In the genomic region with DNA sequence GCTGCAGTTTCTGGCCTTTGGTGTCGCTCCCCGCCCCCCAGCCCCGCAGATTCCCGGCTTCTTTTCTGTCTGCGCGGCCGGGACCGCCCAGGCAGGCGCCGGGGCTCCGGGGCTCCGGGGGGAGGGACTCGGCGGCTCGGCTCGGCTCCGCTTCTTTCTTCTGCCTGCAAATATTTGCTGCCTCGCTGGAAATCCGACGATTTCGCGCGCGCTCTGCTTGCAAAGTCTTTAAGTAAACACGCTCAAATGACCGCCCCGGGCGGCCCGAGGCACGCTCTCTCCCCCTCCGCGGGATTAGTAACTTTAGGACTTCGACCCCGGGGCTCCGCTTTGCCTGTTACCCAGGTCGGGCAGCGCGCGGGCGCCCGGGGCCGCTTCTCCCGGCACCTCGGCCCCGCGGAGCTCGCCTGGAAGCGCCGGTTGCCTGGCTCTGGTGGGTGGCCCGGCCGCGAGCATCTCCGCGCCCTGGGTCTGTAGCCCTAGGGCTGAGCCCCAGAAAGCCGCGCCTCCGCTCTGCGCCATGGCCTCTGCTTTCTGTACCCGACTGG, we compare ENCODE assay signal across 8 cellular contexts. TPM values are rescaled to one million over a fixed set of nuclear protein-coding genes. Genes with fewer than 3 reads are reported as not detected.
DNase-seq lines count a peak whose midpoint lies in the region; ATAC-seq lines count a peak whose summit lies in the region.

No MANE protein-coding gene starts in this region.

- H3K27me3 Mint-ChIP-seq in CD4-positive, CD25-positive, alpha-beta regulatory T cell, result peaks cover 68% of the 10 kb centered on the region
- H3K27me3 Mint-ChIP-seq in natural killer cell treated with Interleukin-12 subunit alpha and Interleukin-12 subunit beta and Interleukin-15 and Interleukin-18, amount 100 ng/mL, for 72 hours, result peaks cover 40 to 46% of the 10 kb centered on the region in 2 donors

- no peak for ATAC-seq in CD4-positive, CD25-positive, alpha-beta regulatory T cell (ENCODE audit: low read depth in 2 of 2)
- no peak for ATAC-seq in natural killer cell treated with Interleukin-12 subunit alpha and Interleukin-12 subunit beta and Interleukin-15 and Interleukin-18, amount 100 ng/mL, for 72 hours
- ATAC-seq in GM21528 (IDR thresholded peaks at IDR 0.05; ENCODE audit: low FRiP score, unreplicated experiment) (no peak), GM21447 (IDR thresholded peaks at IDR 0.05; ENCODE audit: unreplicated experiment) (no peak)

- DNase-seq in CD4-positive, CD25-positive, alpha-beta regulatory T cell, result peak in 1 of 3 donors; percentile 56
- peak; percentile 43 for DNase-seq in KG1 (lab: John Stamatoyannopoulos, UW)
- DNase-seq in ecto neural progenitor cell (ENCODE audit: low spot score), result peak; percentile 84
- DNase-seq in natural killer cell treated with Interleukin-12 subunit alpha and Interleukin-12 subunit beta and Interleukin-15 and Interleukin-18, amount 100 ng/mL, for 72 hours (ENCODE audit: low spot score), result no peak
- no peak for DNase-seq in SK-N-DZ (ENCODE audit: low spot score)
- no peak for DNase-seq in SIG-M5 treated with dmso at 0.1 percent for 504 hours (lab: John Stamatoyannopoulos, UW; ENCODE audit: unreplicated experiment)

- H3K9me3 ChIP-seq in CD4-positive, CD25-positive, alpha-beta regulatory T cell (ENCODE audit: control insufficient read depth in 2 of 2, low read length in 2 of 2), result no peaks in the 10 kb centered on the region

- peak overlapping the region; percentile 78 to 84 (median 82) for H3K4me3 Mint-ChIP-seq in CD4-positive, CD25-positive, alpha-beta regulatory T cell
- H3K4me3 Mint-ChIP-seq in natural killer cell treated with Interleukin-12 subunit alpha and Interleukin-12 subunit beta and Interleukin-15 and Interleukin-18, amount 100 ng/mL, for 72 hours, result peak overlapping the region; percentile 64

- H3K27ac ChIP-seq in CD4-positive, CD25-positive, alpha-beta regulatory T cell (ENCODE audit: insufficient read depth, low read length, poor library complexity, severe bottlenecking), result no peak overlapping the region

- peaks cover 79% of the 10 kb centered on the region for H3K4me1 ChIP-seq in CD4-positive, CD25-positive, alpha-beta regulatory T cell (ENCODE audit: control insufficient read depth, insufficient read depth, low read length, poor library complexity, severe bottlenecking)

- H3K27ac Mint-ChIP-seq in CD4-positive, CD25-positive, alpha-beta regulatory T cell, result no peak overlapping the region
- no peak overlapping the region for H3K27ac Mint-ChIP-seq in natural killer cell treated with Interleukin-12 subunit alpha and Interleukin-12 subunit beta and Interleukin-15 and Interleukin-18, amount 100 ng/mL, for 72 hours

- H3K4me3 ChIP-seq in CD4-positive, CD25-positive, alpha-beta regulatory T cell (ENCODE audit: low read depth, low read length), result no peak overlapping the region

- H3K27me3 ChIP-seq in CD4-positive, CD25-positive, alpha-beta regulatory T cell (ENCODE audit: control insufficient read depth, insufficient read depth, low read length), result peaks cover 22% of the 10 kb centered on the region

- peaks cover 9 to 56% (median 32%) of the 10 kb centered on the region in 4 donors for H3K4me1 Mint-ChIP-seq in CD4-positive, CD25-positive, alpha-beta regulatory T cell
- H3K4me1 Mint-ChIP-seq in natural killer cell treated with Interleukin-12 subunit alpha and Interleukin-12 subunit beta and Interleukin-15 and Interleukin-18, amount 100 ng/mL, for 72 hours (ENCODE audit: low read depth in 2 of 2), result peaks cover 40 to 55% of the 10 kb centered on the region in 2 donors

- no peaks in the 10 kb centered on the region for H3K36me3 ChIP-seq in CD4-positive, CD25-positive, alpha-beta regulatory T cell (ENCODE audit: control insufficient read depth, insufficient read depth, low read length)

- H3K9me3 Mint-ChIP-seq in CD4-positive, CD25-positive, alpha-beta regulatory T cell, result peaks cover 0 to 3% (median 1%) of the 10 kb centered on the region in 7 donors
- no peaks in the 10 kb centered on the region for H3K9me3 Mint-ChIP-seq in natural killer cell treated with Interleukin-12 subunit alpha and Interleukin-12 subunit beta and Interleukin-15 and Interleukin-18, amount 100 ng/mL, for 72 hours

- peaks cover 3% of the 10 kb centered on the region for H3K36me3 Mint-ChIP-seq in CD4-positive, CD25-positive, alpha-beta regulatory T cell
- no peaks in the 10 kb centered on the region for H3K36me3 Mint-ChIP-seq in natural killer cell treated with Interleukin-12 subunit alpha and Interleukin-12 subunit beta and Interleukin-15 and Interleukin-18, amount 100 ng/mL, for 72 hours

RNA-seq across cellular contexts. Expression of gene GATA3, which starts 3.9 kb away (rescaled TPM):
- total RNA-seq in CD4-positive, CD25-positive, alpha-beta regulatory T cell, result 182 TPM
- polyA plus RNA-seq in CD4-positive, CD25-positive, alpha-beta regulatory T cell, result 10 to 100 TPM; 32.9 to 49.7 (median 42.5) TPM
- total RNA-seq in natural killer cell treated with Interleukin-12 subunit alpha and Interleukin-12 subunit beta and Interleukin-15 and Interleukin-18, amount 100 ng/mL, for 72 hours, result 10 to 100 TPM in 1 of 2 donors, 1 to 10 TPM in 1; 7.6 to 10.9 TPM
- polyA plus RNA-seq in SK-N-DZ (2014; cell fraction: cytosol; rRNA removed), result 61.7 and 63.5 TPM in 2 replicates
- polyA plus RNA-seq in SK-N-DZ (2014; cell fraction: nucleus; rRNA removed), result 52.1 and 84.8 TPM in 2 replicates

Comparison
In these comparisons a context has a peak if more than half of its experiments do, and no peak if none do; other contexts are left out.
1. DNase-seq: peak in KG1 (single experiment) and ecto neural progenitor cell (single experiment); none in natural killer cell treated with Interleukin-12 subunit alpha and Interleukin-12 subunit beta and Interleukin-15 and Interleukin-18, amount 100 ng/mL, for 72 hours (single experiment), SK-N-DZ (single experiment) and SIG-M5 treated with dmso at 0.1 percent for 504 hours (single experiment).
2. RNA of gene GATA3, which starts 3.9 kb away (total RNA-seq): 182 TPM in CD4-positive, CD25-positive, alpha-beta regulatory T cell (single experiment); 7.6 to 10.9 TPM in natural killer cell treated with Interleukin-12 subunit alpha and Interleukin-12 subunit beta and Interleukin-15 and Interleukin-18, amount 100 ng/mL, for 72 hours; every median in the first group is over 10 times any median in the second.